In the genomic region with DNA sequence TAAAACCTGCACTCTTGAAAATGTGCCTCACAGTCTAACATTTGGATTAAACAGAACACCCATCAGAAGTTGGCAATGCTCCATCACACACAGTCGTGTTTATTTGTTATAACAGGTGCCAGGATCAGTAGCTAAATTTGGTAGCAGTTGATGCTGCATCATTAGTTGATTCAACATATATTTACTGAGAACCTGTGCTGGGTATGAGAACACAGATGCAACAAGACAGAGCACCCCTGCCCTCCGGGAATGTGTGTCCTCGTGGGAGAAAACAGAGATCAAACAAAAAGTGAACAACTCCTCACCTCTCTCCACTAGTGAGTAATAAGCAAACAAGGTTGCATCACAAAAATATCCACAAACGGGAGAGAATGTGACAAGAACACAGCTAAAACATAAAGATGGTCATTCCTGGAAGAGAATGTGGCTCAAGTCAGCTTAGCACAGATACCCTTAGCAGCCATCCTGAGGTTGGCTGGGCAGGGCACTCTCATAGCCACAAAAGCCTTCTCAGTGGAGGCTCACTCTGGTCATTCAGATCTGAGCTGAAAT, we compare ENCODE assay signal across 10 cellular contexts. TPM values are rescaled to one million over a fixed set of nuclear protein-coding genes. Genes with fewer than 3 reads are reported as not detected.
DNase-seq lines count a peak whose midpoint lies in the region; ATAC-seq and TF ChIP-seq lines count a peak whose summit lies in the region.
"Had no signal": no experiment of that assay in that cellular context is flagged by ENCODE, and none has a peak within 500 bp of the region (broad histone marks: within the 10 kb centered on the region; RNA-seq: fewer than 3 reads in every experiment).

No MANE protein-coding gene starts in this region.

- no peaks in the 10 kb centered on the region for H3K27me3 ChIP-seq in psoas muscle (ENCODE audit: insufficient read depth in 3 of 3, low read length in 2 of 3)

- no peaks in the 10 kb centered on the region for H3K9me3 Mint-ChIP-seq in activated CD4-positive, alpha-beta memory T cell treated with anti-CD3 and anti-CD28 coated beads for 36 hours
- H3K9me3 Mint-ChIP-seq: naive thymus-derived CD8-positive, alpha-beta T cell had no signal

- no peaks in the 10 kb centered on the region for H3K4me1 ChIP-seq in psoas muscle

- intact Hi-C loops in activated CD4-positive, alpha-beta memory T cell treated with anti-CD3 and anti-CD28 coated beads for 36 hours (cut with micrococcal nuclease), result loop anchor here (1.0 kb wide), 2 partner anchors 9 to 13 kb away; no protein-coding TSS in a partner anchor
- intact Hi-C loops in psoas muscle (cut with DNase I), result no loop called here

- H3K9me3 ChIP-seq in psoas muscle, result no peaks in the 10 kb centered on the region

- peak overlapping the region; percentile 26 for H3K4me3 Mint-ChIP-seq in activated CD4-positive, alpha-beta memory T cell treated with anti-CD3 and anti-CD28 coated beads for 36 hours

- ATAC-seq in GM18511 (IDR thresholded peaks at IDR 0.05; ENCODE audit: unreplicated experiment) (peak; percentile 45), HG02973 (IDR thresholded peaks at IDR 0.05; ENCODE audit: unreplicated experiment) (no peak), psoas muscle (no peak)
- ATAC-seq: naive thymus-derived CD8-positive, alpha-beta T cell had no signal

- H3K36me3 ChIP-seq in psoas muscle (ENCODE audit: insufficient read depth in 1 of 2, low read depth in 1 of 2), result no peaks in the 10 kb centered on the region

- no peak overlapping the region for H3K4me3 ChIP-seq in psoas muscle
- H3K4me3 ChIP-seq: SK-N-MC had no signal

- DNase-seq in M059J (ENCODE audit: low read depth) (peak; percentile 45), mesenteric fat pad (ENCODE audit: low spot score) (peak; percentile 18), NCI-H2227 (lab: John Stamatoyannopoulos, UW; ENCODE audit: unreplicated experiment) (no peak), psoas muscle (no peak), NCI-H526 (lab: John Stamatoyannopoulos, UW) (no peak)
- no peak for DNase-seq in activated CD4-positive, alpha-beta memory T cell treated with anti-CD3 and anti-CD28 coated beads for 36 hours

- H3K4me1 Mint-ChIP-seq in activated CD4-positive, alpha-beta memory T cell treated with anti-CD3 and anti-CD28 coated beads for 36 hours (ENCODE audit: low read depth), result peaks cover 36% of the 10 kb centered on the region

- H3K27me3 Mint-ChIP-seq in activated CD4-positive, alpha-beta memory T cell treated with anti-CD3 and anti-CD28 coated beads for 36 hours, result no peaks in the 10 kb centered on the region
- H3K27me3 Mint-ChIP-seq: naive thymus-derived CD8-positive, alpha-beta T cell had no signal

- peak overlapping the region; percentile 73 for H3K27ac Mint-ChIP-seq in activated CD4-positive, alpha-beta memory T cell treated with anti-CD3 and anti-CD28 coated beads for 36 hours

- 43 to 54% (median 51%) methylated on average over 4 of the region's 4 CpGs for WGBS in psoas muscle, 3 donors

- TF ChIP-seq CTCF in psoas muscle (IDR thresholded peaks at IDR 0.05), result no peak

- CTCF ChIA-PET in activated CD4-positive, alpha-beta memory T cell treated with anti-CD3 and anti-CD28 coated beads for 36 hours (lab: Charles Lee), result interaction anchor here (1.0 to 1.9 kb wide), 5 partner anchors 9 to 20 kb away, joined by 3 to 15 read pairs (median 4); no protein-coding TSS in a partner anchor

- POLR2A ChIA-PET in activated CD4-positive, alpha-beta memory T cell treated with anti-CD3 and anti-CD28 coated beads for 36 hours (lab: Charles Lee), result interaction anchor here (1.5 to 2.0 kb wide), 4 partner anchors 9 to 608 kb away, joined by 3 to 21 read pairs (median 15); partner anchors contain the start of genes H3-3A and LBR

- H3K36me3 Mint-ChIP-seq in activated CD4-positive, alpha-beta memory T cell treated with anti-CD3 and anti-CD28 coated beads for 36 hours, result no peaks in the 10 kb centered on the region
- H3K36me3 Mint-ChIP-seq: naive thymus-derived CD8-positive, alpha-beta T cell had no signal

- no peak overlapping the region for H3K27ac ChIP-seq in psoas muscle
- H3K27ac ChIP-seq: SK-N-MC had no signal

RNA-seq across cellular contexts. Expression of gene LBR, which starts 26.3 kb away (rescaled TPM):
- 40.7 and 57.1 TPM in 2 replicates for total RNA-seq in M059J (2014; rRNA removed; shearing (Covaris generic))
- 100 to 1,000 TPM; 146 to 148 TPM for total RNA-seq in activated CD4-positive, alpha-beta memory T cell treated with anti-CD3 and anti-CD28 coated beads for 36 hours
- 55.3 TPM for total RNA-seq in mesenteric fat pad
- total RNA-seq in psoas muscle, result 10 to 100 TPM; 11.6 to 22.8 (median 15.8) TPM
- 10 to 100 TPM in 2 of 3 donors, 1 to 10 TPM in 1; 6.8 to 15.6 (median 10.6) TPM for polyA plus RNA-seq in psoas muscle

Comparison
In these comparisons a context has a peak if more than half of its experiments do, and no peak if none do; other contexts are left out.
1. DNase-seq: peak in M059J (single experiment) and mesenteric fat pad (single experiment); none in activated CD4-positive, alpha-beta memory T cell treated with anti-CD3 and anti-CD28 coated beads for 36 hours (single experiment), NCI-H2227 (single experiment), psoas muscle (0 of 2) and NCI-H526 (0 of 2).